In genomic region chr9:89477811-89478583, GRCh38 we compare ENCODE assay signal across 8 cellular contexts. TPM values are rescaled to one million over a fixed set of nuclear protein-coding genes. Genes with fewer than 3 reads are reported as not detected.
A peak's percentile ranks its signal among the peaks of the same experiment; 100 is the strongest.
DNase-seq lines count a peak whose midpoint lies in the region; ATAC-seq, FAIRE-seq and TF ChIP-seq lines count a peak whose summit lies in the region.

No MANE protein-coding gene starts in this region.

- TF ChIP-seq CTCF in right lobe of liver (IDR thresholded peaks at IDR 0.05) = no peak
- no peak for TF ChIP-seq CTCF in HepG2 (CRISPR knock-in tag; IDR thresholded peaks at IDR 0.05)

- BruUV-seq in HepG2 (replicated peaks; lab: Mats Ljungman, UMichigan) = no TSS peak

- H3K4me3 ChIP-seq in right lobe of liver (no peak overlapping the region), HepG2 (replicated peaks in 1 of 3; ENCODE audit: insufficient read depth in 1 of 3, low read depth in 2 of 3, low read length in 3 of 3) (no peak overlapping the region)

- POLR2A ChIA-PET in HepG2 (lab: Yijun Ruan, JAX) = no interaction called here

- ATAC-seq in right lobe of liver = peak; percentile 57 to 81 (median 64)
- ATAC-seq in HepG2 = no peak
- ATAC-seq in left ventricle myocardium superior = peak; percentile 63
- ATAC-seq in stimulated activated memory B cell treated with anti-CD40 and anti-IgM and Interleukin-4, amounts not matched to agents 10 μg/mL and 1 μg/mL and 100 μg/mL, for 72 hours = no peak
- no peak for ATAC-seq in HG03469 (IDR thresholded peaks at IDR 0.05; ENCODE audit: unreplicated experiment)

- intact Hi-C loops in right lobe of liver (cut with DNase I) = no loop called here
- intact Hi-C loops in HepG2 (cut with micrococcal nuclease; ENCODE audit: unreplicated experiment) = no loop called here
- intact Hi-C loops in left ventricle myocardium superior (cut with micrococcal nuclease) = no loop called here

- CTCF ChIA-PET in HepG2 (lab: Yijun Ruan, JAX; ENCODE audit: low intra/inter-chr PET ratio, low total read pairs) = no interaction called here

- H3K79me2 ChIP-seq in HepG2 (ENCODE audit: insufficient read depth, low read length) = no peaks in the 10 kb centered on the region

- DNase-seq in right lobe of liver (peak in 1 of 3 donors; percentile 19), HepG2 (ENCODE audit: low spot score) (no peak), left ventricle myocardium superior (peak; percentile 55), amygdala (lab: John Stamatoyannopoulos, UW) (no peak), NCI-H1092 treated with DMSO at 0.1 percent for 48 hours (lab: John Stamatoyannopoulos, UW) (no peak)
- peak; percentile 73 for DNase-seq in activated T-cell treated with anti-CD3 and anti-CD28 coated beads, Interleukin-2, amount 50 U/mL, for 1 hour

- peaks cover 78% of the 10 kb centered on the region for H3K4me1 Mint-ChIP-seq in stimulated activated memory B cell treated with anti-CD40 and anti-IgM and Interleukin-4, amounts not matched to agents 10 μg/mL and 1 μg/mL and 100 μg/mL, for 72 hours

- in situ Hi-C loops in HepG2 (cut with HindIII; ENCODE audit: extremely low pct_ligation_motif_present, low pct_unique_long_range_greater_than_20kb) = no loop called here

- WGBS in right lobe of liver (ENCODE audit: insufficient coverage, low coverage, low lambda C conversion rate, missing lambda C conversion rate) = 60% methylated on average over 9 of the region's 9 CpGs
- 65% methylated on average over 9 of the region's 9 CpGs for WGBS in HepG2 (ENCODE audit: low lambda C conversion rate)

- no peaks in the 10 kb centered on the region for H3K9me3 Mint-ChIP-seq in stimulated activated memory B cell treated with anti-CD40 and anti-IgM and Interleukin-4, amounts not matched to agents 10 μg/mL and 1 μg/mL and 100 μg/mL, for 72 hours

- no peak overlapping the region for H3K9ac ChIP-seq in HepG2 (ENCODE audit: insufficient read depth, low read depth, low read length)

- no peaks in the 10 kb centered on the region for H3K27me3 Mint-ChIP-seq in stimulated activated memory B cell treated with anti-CD40 and anti-IgM and Interleukin-4, amounts not matched to agents 10 μg/mL and 1 μg/mL and 100 μg/mL, for 72 hours

- H3K27ac ChIP-seq in right lobe of liver (no peak overlapping the region), HepG2 (ENCODE audit: extremely low read length, insufficient read depth, low read length) (no peak overlapping the region)

- no peak for FAIRE-seq in HepG2 (lab: Jason Lieb, UNC)

- H3K27me3 ChIP-seq in right lobe of liver = no peaks in the 10 kb centered on the region
- H3K27me3 ChIP-seq in HepG2 (ENCODE audit: control insufficient read depth in 1 of 2, insufficient read depth in 2 of 2, low read length in 2 of 2) = peaks cover 2 to 16% of the 10 kb centered on the region in 2 experiments; a peak in 3 of 5 replicates

- no peak overlapping the region for H2AFZ ChIP-seq in HepG2 (ENCODE audit: low read length)

- TF ChIP-seq POLR2A in right lobe of liver (IDR thresholded peaks at IDR 0.05) (no peak), HepG2 (IDR thresholded peaks at IDR 0.05; ENCODE audit: insufficient read depth in 1 of 2, low read depth in 2 of 2, low read length in 2 of 2) (no peak)

- no peak overlapping the region for H3K4me2 ChIP-seq in HepG2 (ENCODE audit: low read depth, low read length)

- H3K9me3 ChIP-seq in right lobe of liver (no peaks in the 10 kb centered on the region), HepG2 (ENCODE audit: low read length) (no peaks in the 10 kb centered on the region)

- no peak for TF ChIP-seq RAD21 in HepG2 (CRISPR knock-in tag; IDR thresholded peaks at IDR 0.05)

- peak overlapping the region; percentile 14 for H3K4me3 Mint-ChIP-seq in stimulated activated memory B cell treated with anti-CD40 and anti-IgM and Interleukin-4, amounts not matched to agents 10 μg/mL and 1 μg/mL and 100 μg/mL, for 72 hours

- H3K36me3 ChIP-seq in right lobe of liver (no peaks in the 10 kb centered on the region), HepG2 (replicated peaks in 1 of 2; ENCODE audit: control insufficient read depth in 1 of 2, insufficient read depth in 2 of 2, low read length in 2 of 2) (no peaks in the 10 kb centered on the region)

- H3K4me1 ChIP-seq in right lobe of liver (no peaks in the 10 kb centered on the region), HepG2 (ENCODE audit: insufficient read depth, low read length) (no peaks in the 10 kb centered on the region)

- H3K36me3 Mint-ChIP-seq in stimulated activated memory B cell treated with anti-CD40 and anti-IgM and Interleukin-4, amounts not matched to agents 10 μg/mL and 1 μg/mL and 100 μg/mL, for 72 hours = peaks cover 37% of the 10 kb centered on the region

- no peaks in the 10 kb centered on the region for H4K20me1 ChIP-seq in HepG2 (ENCODE audit: insufficient read depth, low read length)

- no peak for TF ChIP-seq EP300 in HepG2 (IDR thresholded peaks at IDR 0.05; ENCODE audit: low read depth in 2 of 2, low read length in 2 of 2)
- no peak for TF ChIP-seq EP300 in HepG2 (CRISPR knock-in tag; IDR thresholded peaks at IDR 0.05; ENCODE audit: borderline replicate concordance)

- H3K27ac Mint-ChIP-seq in stimulated activated memory B cell treated with anti-CD40 and anti-IgM and Interleukin-4, amounts not matched to agents 10 μg/mL and 1 μg/mL and 100 μg/mL, for 72 hours = peak overlapping the region; percentile 71

TF ChIP-seq in HepG2, 621 proteins besides CTCF, POLR2A, EP300 and RAD21:
- TF ChIP-seq ZSCAN9 (CRISPR knock-in tag; IDR thresholded peaks at IDR 0.05; ENCODE audit: borderline replicate concordance) (no peak), SIX4 (CRISPR knock-in tag; IDR thresholded peaks at IDR 0.05) (no peak), RXRA (CRISPR knock-in tag; IDR thresholded peaks at IDR 0.05) (no peak), HNF4G (IDR thresholded peaks at IDR 0.05; ENCODE audit: borderline replicate concordance, low read depth, low read length) (no peak), HNF4G (CRISPR knock-in tag; IDR thresholded peaks at IDR 0.05; ENCODE audit: borderline replicate concordance, low read depth) (no peak), TOPORS (CRISPR knock-in tag; IDR thresholded peaks at IDR 0.05) (no peak), ZNF644 (CRISPR knock-in tag; IDR thresholded peaks at IDR 0.05; ENCODE audit: low read depth) (no peak), KDM5B (CRISPR knock-in tag; IDR thresholded peaks at IDR 0.05; ENCODE audit: borderline replicate concordance) (no peak), ZNF441 (CRISPR knock-in tag; IDR thresholded peaks at IDR 0.05; ENCODE audit: borderline replicate concordance) (no peak), ONECUT2 (CRISPR knock-in tag; IDR thresholded peaks at IDR 0.05) (no peak), ZNF20 (CRISPR knock-in tag; IDR thresholded peaks at IDR 0.05) (no peak), TRIM24 (CRISPR knock-in tag; IDR thresholded peaks at IDR 0.05) (no peak), MATR3 (CRISPR knock-in tag; IDR thresholded peaks at IDR 0.05) (no peak), ZNF331 (CRISPR knock-in tag; IDR thresholded peaks at IDR 0.05) (no peak), PCBP2 (optimal IDR thresholded peaks at IDR 0.05; ENCODE audit: low read depth, low read length, poor library complexity, severe bottlenecking) (no peak), GRHL1 (CRISPR knock-in tag; conservative IDR thresholded peaks at IDR 0.05) (no peak), ZNF777 (CRISPR knock-in tag; IDR thresholded peaks at IDR 0.05) (no peak)

RNA-seq across cellular contexts. Expression of gene SEMA4D, which starts 19.9 kb away (rescaled TPM):
- total RNA-seq in right lobe of liver (1 to 10 TPM; 2.0 to 7.5 (median 3.5) TPM), HepG2 (2016; rRNA removed; fragmentation: Illumina TruSeq; extraction: Trizol) (0.07 and 0.13 TPM in 2 replicates), left ventricle myocardium superior (24.7 TPM)
- 0.26 TPM in 1 of 2 replicates, not detected in the other for total RNA-seq in HepG2 (2016; cell fraction: cytosol; rRNA removed; fragmentation: Illumina TruSeq; extraction: Trizol; ENCODE audit: low read depth)
- 0.10 and 0.13 TPM in 2 replicates for total RNA-seq in HepG2 (2016; cell fraction: insoluble cytoplasmic fraction; rRNA removed; fragmentation: Illumina TruSeq; extraction: Trizol)
- total RNA-seq in HepG2 (2016; cell fraction: membrane; rRNA removed; fragmentation: Illumina TruSeq; extraction: Trizol) = 0.07 and 0.28 TPM in 2 replicates
- total RNA-seq in HepG2 (2016; cell fraction: nucleus; rRNA removed; fragmentation: Illumina TruSeq; extraction: Trizol) = 0.44 and 0.87 TPM in 2 replicates
- 0.16 and 0.17 TPM in 2 replicates for polyA plus RNA-seq in HepG2 (2011; rRNA removed)
- 0.12 and 0.23 TPM in 2 replicates for polyA plus RNA-seq in HepG2 (2011; cell fraction: cytosol; rRNA removed)
- polyA plus RNA-seq in HepG2 (2011; cell fraction: nucleus; rRNA removed) = 0.97 and 1.2 TPM in 2 replicates
- 0.85 and 1.2 TPM in 2 replicates for polyA plus RNA-seq in HepG2 (2012)
- polyA plus RNA-seq in HepG2 (2016; cell fraction: cytosol; fragmentation: Illumina TruSeq; extraction: Trizol; ENCODE audit: low read depth) = 0.08 TPM in 1 of 2 replicates, not detected in the other
- polyA plus RNA-seq in HepG2 (2016; cell fraction: insoluble cytoplasmic fraction; fragmentation: Illumina TruSeq; extraction: Trizol; ENCODE audit: low read depth) = 0.10 and 0.16 TPM in 2 replicates
- 0.08 and 0.11 TPM in 2 replicates for polyA plus RNA-seq in HepG2 (2016; cell fraction: membrane; fragmentation: Illumina TruSeq; extraction: Trizol; ENCODE audit: low read depth)
- 0.31 and 0.86 TPM in 2 replicates for polyA plus RNA-seq in HepG2 (2016; cell fraction: nucleus; fragmentation: Illumina TruSeq; extraction: Trizol; ENCODE audit: insufficient read depth, low read depth)
- 0.38 and 11.1 TPM in 2 replicates for polyA minus RNA-seq in HepG2 (2011; rRNA and poly(A)+ RNA removed; ENCODE audit: low replicate concordance)
- 2.1 TPM in 1 of 2 replicates, not detected in the other for polyA minus RNA-seq in HepG2 (2011; cell fraction: cytosol; rRNA and poly(A)+ RNA removed)
- 0.26 and 0.87 TPM in 2 replicates for polyA minus RNA-seq in HepG2 (2011; cell fraction: nucleus; rRNA and poly(A)+ RNA removed)

Comparison
In these comparisons a context has a peak if more than half of its experiments do, and no peak if none do; other contexts are left out.
1. ATAC-seq: peak in right lobe of liver (4 of 4) and left ventricle myocardium superior (single experiment); none in HepG2 (single experiment), stimulated activated memory B cell treated with anti-CD40 and anti-IgM and Interleukin-4, amounts not matched to agents 10 μg/mL and 1 μg/mL and 100 μg/mL, for 72 hours (single experiment) and HG03469 (single experiment).
2. DNase-seq: peak in activated T-cell treated with anti-CD3 and anti-CD28 coated beads, Interleukin-2, amount 50 U/mL, for 1 hour (single experiment) and left ventricle myocardium superior (single experiment); none in HepG2 (single experiment), amygdala (0 of 56) and NCI-H1092 treated with DMSO at 0.1 percent for 48 hours (single experiment).